ENCODE assay signal across 1 cellular context in the genomic region with DNA sequence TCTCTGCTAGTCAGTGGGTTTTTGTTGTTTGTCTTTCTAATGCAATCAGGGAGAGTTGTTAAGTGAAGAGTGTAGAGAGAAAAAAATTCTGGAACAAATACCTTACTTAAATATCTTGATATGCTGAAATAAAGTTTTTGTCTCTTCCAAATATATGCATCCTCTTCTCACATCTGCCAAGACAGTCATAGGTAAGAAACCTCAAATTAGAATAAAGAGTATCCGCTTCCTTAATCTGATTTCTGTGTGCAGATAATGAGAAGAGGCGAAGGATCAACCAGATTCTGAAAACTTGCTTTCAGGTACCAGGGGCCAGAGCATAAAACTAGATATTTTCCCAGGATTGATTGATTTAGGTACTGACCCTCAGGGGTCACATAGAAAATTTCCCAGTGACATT.
A peak's percentile ranks its signal among the peaks of the same experiment; 100 is the strongest.
TF ChIP-seq lines count a peak whose summit lies in the region.

No MANE protein-coding gene starts in this region.

TF ChIP-seq in HepG2, 621 proteins besides CTCF, POLR2A, EP300 and RAD21:
- peak; percentile 21 for TF ChIP-seq HNRNPK (IDR thresholded peaks at IDR 0.05; ENCODE audit: low read depth, low read length, poor library complexity, severe bottlenecking)
- no peak for TF ChIP-seq MYPOP (CRISPR knock-in tag; IDR thresholded peaks at IDR 0.05)
- TF ChIP-seq ZNF615 (CRISPR knock-in tag; IDR thresholded peaks at IDR 0.05; ENCODE audit: borderline replicate concordance) = no peak
